In the genomic region with DNA sequence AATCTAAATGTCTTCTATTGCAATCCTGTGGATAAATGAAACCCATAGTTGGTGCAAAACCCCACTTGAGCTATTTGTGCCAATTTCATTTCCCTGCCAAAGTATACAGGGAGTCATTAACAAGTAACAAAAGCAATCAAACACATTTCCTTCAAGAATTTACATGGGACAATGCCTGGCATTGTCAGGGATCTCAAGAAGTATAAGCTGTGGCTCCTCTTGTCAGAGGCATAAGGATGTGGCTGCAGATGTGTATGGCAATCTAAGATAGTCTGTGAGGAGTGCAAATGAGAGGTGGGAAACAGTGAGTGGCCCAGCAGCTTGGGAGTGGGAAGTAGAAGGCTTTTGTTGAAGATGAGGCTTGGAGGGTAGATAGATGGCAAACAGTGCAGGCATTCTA, we compare ENCODE assay signal across 17 cellular contexts. TPM values are rescaled to one million over a fixed set of nuclear protein-coding genes. Genes with fewer than 3 reads are reported as not detected.
DNase-seq lines count a peak whose midpoint lies in the region; ATAC-seq, FAIRE-seq and TF ChIP-seq lines count a peak whose summit lies in the region.
"Had no signal": no experiment of that assay in that cellular context is flagged by ENCODE, and none has a peak within 500 bp of the region (broad histone marks: within the 10 kb centered on the region; RNA-seq: fewer than 3 reads in every experiment).

No MANE protein-coding gene starts in this region.

- TF ChIP-seq CTCF in A549 (IDR thresholded peaks at IDR 0.05): no peak
- no peak for TF ChIP-seq CTCF in dorsolateral prefrontal cortex (IDR thresholded peaks at IDR 0.05 in 54 of 56, conservative IDR thresholded peaks at IDR 0.05 in 2 of 56; ENCODE audit: low read depth in 1 of 56, partially characterized antibody in 56 of 56)

- POLR2A ChIA-PET in A549 (lab: Yijun Ruan, JAX): no interaction called here

- TF ChIP-seq RAD21 in A549 (conservative IDR thresholded peaks at IDR 0.05 in 1 of 2, IDR thresholded peaks at IDR 0.05 in 1 of 2): no peak

- intact Hi-C loops in left colon (cut with DNase I, micrococcal nuclease) (no loop called here), dorsolateral prefrontal cortex (cut with DNase I) (no loop called here)

- H3K4me3 ChIP-seq in A549: no peak overlapping the region
- no peak overlapping the region for H3K4me3 ChIP-seq in dorsolateral prefrontal cortex
- H3K4me3 ChIP-seq: GM23248 had no signal

- no peaks in the 10 kb centered on the region for H3K9me3 ChIP-seq in A549

- H3K4me2 ChIP-seq in A549: peak overlapping the region; percentile 68

- ATAC-seq in A549 (no peak), left colon (peak; percentile 67), HG03460 (IDR thresholded peaks at IDR 0.05; ENCODE audit: unreplicated experiment) (no peak)

- peaks cover 0 to 76% (median 17%) of the 10 kb centered on the region in 45 donors for H3K27me3 ChIP-seq in dorsolateral prefrontal cortex

- CTCF ChIA-PET in A549 (lab: Yijun Ruan, JAX): interaction anchor here (1.9 kb wide), 1 partner anchor 11 kb away, joined by 8 read pairs; no protein-coding TSS in a partner anchor

- no peak for DNase-seq in A549 (ENCODE audit: low read depth in 1 of 2, low spot score in 1 of 2)
- DNase-seq in HT-29 (ENCODE audit: low spot score): peak; percentile 9
- no peak for DNase-seq in left colon
- no peak for DNase-seq in dorsolateral prefrontal cortex
- no peak for DNase-seq in stimulated activated CD4-positive, alpha-beta T cell treated with anti-CD3 and anti-CD28 coated beads, Interleukin-1b, Interleukin-23, amount 100 ng/mL, for 48 hours
- DNase-seq: 8988T; C1 segment of cervical spinal cord; CD4-positive, alpha-beta memory T cell; DMS153; DND-41; GM23248; H7; HCEC 1CT had no signal

- TF ChIP-seq EP300 in A549 (IDR thresholded peaks at IDR 0.05): no peak

- TF ChIP-seq POLR2A in A549 (IDR thresholded peaks at IDR 0.05; ENCODE audit: low read length): no peak

- FAIRE-seq in A549 (lab: Jason Lieb, UNC): no peak
- FAIRE-seq: G401.6, GM12892, H1 had no signal

- peak overlapping the region; percentile 30 to 68; a peak in 4 of 6 replicates for H3K27ac ChIP-seq in A549
- H3K27ac ChIP-seq in dorsolateral prefrontal cortex: no peak overlapping the region
- H3K27ac ChIP-seq: GM23248 had no signal

- peaks cover 59% of the 10 kb centered on the region for H3K4me1 ChIP-seq in A549

TF ChIP-seq in A549, 52 proteins besides CTCF, POLR2A, EP300 and RAD21:
- no peak for TF ChIP-seq EHMT2 (IDR thresholded peaks at IDR 0.05; ENCODE audit: low read depth)
- TF ChIP-seq, protein P1, sequence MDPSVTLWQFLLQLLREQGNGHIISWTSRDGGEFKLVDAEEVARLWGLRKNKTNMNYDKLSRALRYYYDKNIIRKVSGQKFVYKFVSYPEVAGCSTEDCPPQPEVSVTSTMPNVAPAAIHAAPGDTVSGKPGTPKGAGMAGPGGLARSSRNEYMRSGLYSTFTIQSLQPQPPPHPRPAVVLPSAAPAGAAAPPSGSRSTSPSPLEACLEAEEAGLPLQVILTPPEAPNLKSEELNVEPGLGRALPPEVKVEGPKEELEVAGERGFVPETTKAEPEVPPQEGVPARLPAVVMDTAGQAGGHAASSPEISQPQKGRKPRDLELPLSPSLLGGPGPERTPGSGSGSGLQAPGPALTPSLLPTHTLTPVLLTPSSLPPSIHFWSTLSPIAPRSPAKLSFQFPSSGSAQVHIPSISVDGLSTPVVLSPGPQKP (IDR thresholded peaks at IDR 0.05; ENCODE audit: low read depth, low read length): no peak
- TF ChIP-seq, protein P2, sequence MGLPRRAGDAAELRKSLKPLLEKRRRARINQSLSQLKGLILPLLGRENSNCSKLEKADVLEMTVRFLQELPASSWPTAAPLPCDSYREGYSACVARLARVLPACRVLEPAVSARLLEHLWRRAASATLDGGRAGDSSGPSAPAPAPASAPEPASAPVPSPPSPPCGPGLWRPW (IDR thresholded peaks at IDR 0.05): no peak
- TF ChIP-seq MAZ (IDR thresholded peaks at IDR 0.05; ENCODE audit: borderline replicate concordance, low read depth, low read length): no peak
- TF ChIP-seq RCOR1 (IDR thresholded peaks at IDR 0.05; ENCODE audit: low read depth, low read length): no peak
- TF ChIP-seq, protein P3, sequence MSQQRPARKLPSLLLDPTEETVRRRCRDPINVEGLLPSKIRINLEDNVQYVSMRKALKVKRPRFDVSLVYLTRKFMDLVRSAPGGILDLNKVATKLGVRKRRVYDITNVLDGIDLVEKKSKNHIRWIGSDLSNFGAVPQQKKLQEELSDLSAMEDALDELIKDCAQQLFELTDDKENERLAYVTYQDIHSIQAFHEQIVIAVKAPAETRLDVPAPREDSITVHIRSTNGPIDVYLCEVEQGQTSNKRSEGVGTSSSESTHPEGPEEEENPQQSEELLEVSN (IDR thresholded peaks at IDR 0.05; ENCODE audit: borderline replicate concordance, low read depth): no peak
- TF ChIP-seq, protein P4, sequence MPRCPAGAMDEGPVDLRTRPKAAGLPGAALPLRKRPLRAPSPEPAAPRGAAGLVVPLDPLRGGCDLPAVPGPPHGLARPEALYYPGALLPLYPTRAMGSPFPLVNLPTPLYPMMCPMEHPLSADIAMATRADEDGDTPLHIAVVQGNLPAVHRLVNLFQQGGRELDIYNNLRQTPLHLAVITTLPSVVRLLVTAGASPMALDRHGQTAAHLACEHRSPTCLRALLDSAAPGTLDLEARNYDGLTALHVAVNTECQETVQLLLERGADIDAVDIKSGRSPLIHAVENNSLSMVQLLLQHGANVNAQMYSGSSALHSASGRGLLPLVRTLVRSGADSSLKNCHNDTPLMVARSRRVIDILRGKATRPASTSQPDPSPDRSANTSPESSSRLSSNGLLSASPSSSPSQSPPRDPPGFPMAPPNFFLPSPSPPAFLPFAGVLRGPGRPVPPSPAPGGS (IDR thresholded peaks at IDR 0.05): no peak
- TF ChIP-seq BHLHE40 (IDR thresholded peaks at IDR 0.05; ENCODE audit: low read depth, low read length): no peak
- TF ChIP-seq CBX8 (IDR thresholded peaks at IDR 0.05): no peak
- TF ChIP-seq HOXB5 (CRISPR knock-in tag; IDR thresholded peaks at IDR 0.05): no peak
- no peak for TF ChIP-seq JUN (IDR thresholded peaks at IDR 0.05)
- TF ChIP-seq ZC3H11A (IDR thresholded peaks at IDR 0.05): no peak
TF ChIP-seq in A549: peak in this region for 0.

RNA-seq across cellular contexts. Expression of gene SCML1, which starts 58.0 kb away (rescaled TPM):
- 10.3 and 13.3 TPM in 2 replicates for polyA plus RNA-seq in A549 (2011; rRNA removed)
- 5.2 and 6.1 TPM in 2 replicates for polyA plus RNA-seq in A549 (2012; cell fraction: cytosol; rRNA removed)
- 8.6 and 11.1 TPM in 2 replicates for polyA plus RNA-seq in A549 (2012; cell fraction: nucleus; rRNA removed)
- polyA plus RNA-seq in A549 (2017; fragmentation: RNase III; extraction: RNeasy Plus Mini Kit Qiagen cat#74134 plus additional on column Dnase treatment): 4.6 to 5.1 TPM (median 4.9 TPM) in 3 replicates
- 3.6 and 4.1 TPM in 2 replicates for polyA minus RNA-seq in A549 (2011; rRNA and poly(A)+ RNA removed)
- total RNA-seq in HT-29 (2014; rRNA removed; shearing (Covaris generic)): 8.4 and 9.7 TPM in 2 replicates
- 10 to 100 TPM; 10.3 to 10.6 TPM for total RNA-seq in left colon
- total RNA-seq in dorsolateral prefrontal cortex: 10 to 100 TPM in 33 of 120 experiments, 1 to 10 TPM in 87; 4.8 to 15.3 (median 8.5) TPM

Comparison
In these comparisons a context has a peak if more than half of its experiments do, and no peak if none do; other contexts are left out.
1. H3K27ac ChIP-seq: peak in A549 (2 of 2); none in dorsolateral prefrontal cortex (0 of 59).